30 cellular contexts compared by ENCODE assay signal in genomic region chr4:11232004-11232403, GRCh38.
DNase-seq lines count a peak whose midpoint lies in the region; ATAC-seq, FAIRE-seq and TF ChIP-seq lines count a peak whose summit lies in the region.
"Had no signal": no experiment of that assay in that cellular context is flagged by ENCODE, and none has a peak within 500 bp of the region (broad histone marks: within the 10 kb centered on the region; RNA-seq: fewer than 3 reads in every experiment).

No MANE protein-coding gene starts in this region.

- H3K79me2 ChIP-seq in HepG2 (ENCODE audit: insufficient read depth, low read length) = no peaks in the 10 kb centered on the region

- TF ChIP-seq POLR2A in right lobe of liver (IDR thresholded peaks at IDR 0.05) (no peak), HepG2 (IDR thresholded peaks at IDR 0.05; ENCODE audit: insufficient read depth in 1 of 2, low read depth in 2 of 2, low read length in 2 of 2) (no peak)

- no TSS peak for BruUV-seq in HepG2 (replicated peaks; lab: Mats Ljungman, UMichigan)

- FAIRE-seq in HepG2 (lab: Jason Lieb, UNC) = no peak
- FAIRE-seq: endometrium, GM12891, GM19239, H1, pancreas had no signal

- WGBS in right lobe of liver (ENCODE audit: insufficient coverage, low coverage, low lambda C conversion rate, missing lambda C conversion rate) = 15% methylated on average over 4 of the region's 4 CpGs
- 3% methylated on average over 4 of the region's 4 CpGs for WGBS in HepG2 (ENCODE audit: low lambda C conversion rate)

- H4K20me1 ChIP-seq in HepG2 (ENCODE audit: insufficient read depth, low read length) = no peaks in the 10 kb centered on the region

- H3K27ac Mint-ChIP-seq in osteocyte (ENCODE audit: unreplicated experiment) = no peak overlapping the region
- H3K27ac Mint-ChIP-seq: activated CD4-positive, alpha-beta T cell treated with anti-CD3 and anti-CD28 coated beads, Interleukin-2, amount 10 ng/mL, durations not matched to agents 24 days and 14 days; activated naive CD8-positive, alpha-beta T cell treated with anti-CD3 and anti-CD28 coated beads, Interleukin-2, amount 10 ng/mL, durations not matched to agents 7 days and 5 days; activated T-helper 2 cell treated with anti-CD3 and anti-CD28 coated beads, Interferon-gamma antibody, Interleukin-2, Interleukin-4, amounts not matched to agents 10 μg/mL and 5 μg/mL and 100 μg/mL, durations not matched to agents 14 hours and 24 hours and 36 hours; CD4-positive, alpha-beta T cell; stimulated activated effector memory CD8-positive, alpha-beta T cell treated with anti-CD3 and anti-CD28 coated beads, Interleukin-12 subunit alpha, Interleukin-12 subunit beta, amount 100 ng/mL, for 72 hours had no signal

- no peak overlapping the region for H3K4me2 ChIP-seq in HepG2 (ENCODE audit: low read depth, low read length)

- no peaks in the 10 kb centered on the region for H3K4me1 ChIP-seq in right lobe of liver
- no peaks in the 10 kb centered on the region for H3K4me1 ChIP-seq in HepG2 (ENCODE audit: insufficient read depth, low read length)
- H3K4me1 ChIP-seq in foreskin keratinocyte = no peaks in the 10 kb centered on the region
- H3K4me1 ChIP-seq: body of pancreas, colonic mucosa, sigmoid colon, SJSA1, testis had no signal

- POLR2A ChIA-PET in HepG2 (lab: Yijun Ruan, JAX) = no interaction called here

- H3K27me3 Mint-ChIP-seq in osteocyte (ENCODE audit: unreplicated experiment) = no peaks in the 10 kb centered on the region
- H3K27me3 Mint-ChIP-seq: activated CD4-positive, alpha-beta T cell treated with anti-CD3 and anti-CD28 coated beads, Interleukin-2, amount 10 ng/mL, durations not matched to agents 24 days and 14 days; activated naive CD8-positive, alpha-beta T cell treated with anti-CD3 and anti-CD28 coated beads, Interleukin-2, amount 10 ng/mL, durations not matched to agents 7 days and 5 days; CD4-positive, alpha-beta T cell had no signal

- no peaks in the 10 kb centered on the region for H3K4me1 Mint-ChIP-seq in osteocyte (ENCODE audit: unreplicated experiment)
- H3K4me1 Mint-ChIP-seq: activated CD4-positive, alpha-beta T cell treated with anti-CD3 and anti-CD28 coated beads, Interleukin-2, amount 10 ng/mL, durations not matched to agents 24 days and 14 days; activated naive CD8-positive, alpha-beta T cell treated with anti-CD3 and anti-CD28 coated beads, Interleukin-2, amount 10 ng/mL, durations not matched to agents 7 days and 5 days; stimulated activated effector memory CD8-positive, alpha-beta T cell treated with anti-CD3 and anti-CD28 coated beads, Interleukin-12 subunit alpha, Interleukin-12 subunit beta, amount 100 ng/mL, for 72 hours had no signal

- intact Hi-C loops in right lobe of liver (cut with DNase I) (no loop called here), HepG2 (cut with micrococcal nuclease; ENCODE audit: unreplicated experiment) (no loop called here), dorsolateral prefrontal cortex (cut with DNase I) (no loop called here)

- TF ChIP-seq EP300 in HepG2 (IDR thresholded peaks at IDR 0.05; ENCODE audit: low read depth in 2 of 2, low read length in 2 of 2) = no peak
- no peak for TF ChIP-seq EP300 in HepG2 (CRISPR knock-in tag; IDR thresholded peaks at IDR 0.05; ENCODE audit: borderline replicate concordance)

- no peaks in the 10 kb centered on the region for H3K36me3 ChIP-seq in right lobe of liver
- no peaks in the 10 kb centered on the region for H3K36me3 ChIP-seq in HepG2 (replicated peaks in 1 of 2; ENCODE audit: control insufficient read depth in 1 of 2, insufficient read depth in 2 of 2, low read length in 2 of 2)
- H3K36me3 ChIP-seq: colonic mucosa, pancreas, Peyer's patch, sigmoid colon, SJSA1 had no signal

- H3K9me3 Mint-ChIP-seq in osteocyte (ENCODE audit: unreplicated experiment) = peaks cover 3% of the 10 kb centered on the region
- H3K9me3 Mint-ChIP-seq: activated T-helper 2 cell treated with anti-CD3 and anti-CD28 coated beads, Interferon-gamma antibody, Interleukin-2, Interleukin-4, amounts not matched to agents 10 μg/mL and 5 μg/mL and 100 μg/mL, durations not matched to agents 14 hours and 24 hours and 36 hours; stimulated activated effector memory CD8-positive, alpha-beta T cell treated with anti-CD3 and anti-CD28 coated beads, Interleukin-12 subunit alpha, Interleukin-12 subunit beta, amount 100 ng/mL, for 72 hours had no signal

- no peak overlapping the region for H3K9ac ChIP-seq in HepG2 (ENCODE audit: insufficient read depth, low read depth, low read length)

- no peak overlapping the region for H3K4me3 Mint-ChIP-seq in osteocyte (ENCODE audit: unreplicated experiment)
- H3K4me3 Mint-ChIP-seq: activated CD4-positive, alpha-beta T cell treated with anti-CD3 and anti-CD28 coated beads, Interleukin-2, amount 10 ng/mL, durations not matched to agents 24 days and 14 days; activated naive CD8-positive, alpha-beta T cell treated with anti-CD3 and anti-CD28 coated beads, Interleukin-2, amount 10 ng/mL, durations not matched to agents 7 days and 5 days; CD4-positive, alpha-beta T cell; stimulated activated effector memory CD8-positive, alpha-beta T cell treated with anti-CD3 and anti-CD28 coated beads, Interleukin-12 subunit alpha, Interleukin-12 subunit beta, amount 100 ng/mL, for 72 hours had no signal

- peak; percentile 42 to 79 (median 68) for ATAC-seq in right lobe of liver
- no peak for ATAC-seq in HepG2
- ATAC-seq in GM21515 (IDR thresholded peaks at IDR 0.05; ENCODE audit: unreplicated experiment) = no peak
- ATAC-seq in foreskin keratinocyte = no peak
- ATAC-seq: body of pancreas; stimulated activated effector memory CD8-positive, alpha-beta T cell treated with anti-CD3 and anti-CD28 coated beads, Interleukin-12 subunit alpha, Interleukin-12 subunit beta, amount 100 ng/mL, for 72 hours had no signal

- DNase-seq in right lobe of liver (no peak), HepG2 (ENCODE audit: low spot score) (no peak), NCI-H510A treated with DMSO at 0.1 percent for 48 hours (lab: John Stamatoyannopoulos, UW) (peak; percentile 67), glomerular endothelial cell (ENCODE audit: extremely low read depth, low read depth, low spot score) (peak; percentile 3), dorsolateral prefrontal cortex (no peak), foreskin keratinocyte (no peak), osteocyte (ENCODE audit: extremely low spot score, unreplicated experiment) (no peak)
- DNase-seq: activated CD4-positive, alpha-beta T cell treated with anti-CD3 and anti-CD28 coated beads, Interleukin-2, amount 10 ng/mL, durations not matched to agents 24 days and 14 days; activated naive CD8-positive, alpha-beta T cell treated with anti-CD3 and anti-CD28 coated beads, Interleukin-2, amount 10 ng/mL, durations not matched to agents 7 days and 5 days; body of pancreas; CD4-positive, alpha-beta T cell; colonic mucosa; DMS79; hypothalamus; islet precursor cell; NCI-H1436 treated with DMSO at 0.1 percent for 48 hours; NCI-H2227 treated with DMSO at 0.1 percent for 48 hours; pancreas; Peyer's patch; sigmoid colon; testis had no signal

- no peaks in the 10 kb centered on the region for H3K36me3 Mint-ChIP-seq in osteocyte (ENCODE audit: unreplicated experiment)
- H3K36me3 Mint-ChIP-seq: activated naive CD8-positive, alpha-beta T cell treated with anti-CD3 and anti-CD28 coated beads, Interleukin-2, amount 10 ng/mL, durations not matched to agents 7 days and 5 days; stimulated activated effector memory CD8-positive, alpha-beta T cell treated with anti-CD3 and anti-CD28 coated beads, Interleukin-12 subunit alpha, Interleukin-12 subunit beta, amount 100 ng/mL, for 72 hours had no signal

- TF ChIP-seq CTCF in right lobe of liver (IDR thresholded peaks at IDR 0.05) = no peak
- no peak for TF ChIP-seq CTCF in HepG2 (CRISPR knock-in tag; IDR thresholded peaks at IDR 0.05)
- no peak for TF ChIP-seq CTCF in dorsolateral prefrontal cortex (IDR thresholded peaks at IDR 0.05 in 54 of 56, conservative IDR thresholded peaks at IDR 0.05 in 2 of 56; ENCODE audit: low read depth in 1 of 56, partially characterized antibody in 56 of 56)
- no peak for TF ChIP-seq CTCF in foreskin keratinocyte (conservative IDR thresholded peaks at IDR 0.05)
- TF ChIP-seq CTCF in osteocyte (IDR thresholded peaks at IDR 0.05) = no peak

- no peaks in the 10 kb centered on the region for H3K9me3 ChIP-seq in right lobe of liver
- peaks cover 49% of the 10 kb centered on the region for H3K9me3 ChIP-seq in HepG2 (ENCODE audit: low read length)
- H3K9me3 ChIP-seq: body of pancreas, colonic mucosa, pancreas, Peyer's patch, sigmoid colon, testis had no signal

- H3K27me3 ChIP-seq in right lobe of liver = no peaks in the 10 kb centered on the region
- no peaks in the 10 kb centered on the region for H3K27me3 ChIP-seq in HepG2 (ENCODE audit: control insufficient read depth in 1 of 2, insufficient read depth in 2 of 2, low read length in 2 of 2)
- peaks cover 0 to 6% (median 0%) of the 10 kb centered on the region in 45 donors for H3K27me3 ChIP-seq in dorsolateral prefrontal cortex
- no peaks in the 10 kb centered on the region for H3K27me3 ChIP-seq in foreskin keratinocyte
- H3K27me3 ChIP-seq: body of pancreas, colonic mucosa, pancreas, Peyer's patch, sigmoid colon, SJSA1, testis had no signal

- CTCF ChIA-PET in HepG2 (lab: Yijun Ruan, JAX; ENCODE audit: low intra/inter-chr PET ratio, low total read pairs) = no interaction called here

- TF ChIP-seq RAD21 in HepG2 (CRISPR knock-in tag; IDR thresholded peaks at IDR 0.05) = no peak

- no peak overlapping the region for H2AFZ ChIP-seq in HepG2 (ENCODE audit: low read length)

- no peak overlapping the region for H3K27ac ChIP-seq in right lobe of liver
- no peak overlapping the region for H3K27ac ChIP-seq in HepG2 (ENCODE audit: extremely low read length, insufficient read depth, low read length)
- no peak overlapping the region for H3K27ac ChIP-seq in dorsolateral prefrontal cortex
- H3K27ac ChIP-seq in foreskin keratinocyte = no peak overlapping the region
- H3K27ac ChIP-seq: body of pancreas, colonic mucosa, pancreas, Peyer's patch, sigmoid colon, SJSA1, testis had no signal

- H3K4me3 ChIP-seq in right lobe of liver (no peak overlapping the region), HepG2 (replicated peaks in 1 of 3; ENCODE audit: insufficient read depth in 1 of 3, low read depth in 2 of 3, low read length in 3 of 3) (no peak overlapping the region), dorsolateral prefrontal cortex (no peak overlapping the region)
- H3K4me3 ChIP-seq: body of pancreas, colonic mucosa, lung, pancreas, Peyer's patch, sigmoid colon, SJSA1, testis had no signal

- in situ Hi-C loops in HepG2 (cut with HindIII; ENCODE audit: extremely low pct_ligation_motif_present, low pct_unique_long_range_greater_than_20kb) = no loop called here

TF ChIP-seq in HepG2, 621 proteins besides CTCF, POLR2A, EP300 and RAD21 (continues in another document):
- TF ChIP-seq ZNF337 (CRISPR knock-in tag; IDR thresholded peaks at IDR 0.05; ENCODE audit: borderline replicate concordance, low read depth) = no peak

Comparison
In these comparisons a context has a peak if more than half of its experiments do, and no peak if none do; other contexts are left out.
1. ATAC-seq: peak in right lobe of liver (4 of 4); none in HepG2 (single experiment), GM21515 (single experiment) and foreskin keratinocyte (single experiment).
2. DNase-seq: peak in NCI-H510A treated with DMSO at 0.1 percent for 48 hours (single experiment) and glomerular endothelial cell (single experiment); none in right lobe of liver (0 of 3), HepG2 (single experiment), dorsolateral prefrontal cortex (0 of 10), foreskin keratinocyte (0 of 2) and osteocyte (single experiment).